22 cellular contexts compared by ENCODE assay signal in genomic region chr4:3206439-3207100, GRCh38. TPM values are rescaled to one million over a fixed set of nuclear protein-coding genes. Genes with fewer than 3 reads are reported as not detected.
"Had no signal": no experiment of that assay in that cellular context is flagged by ENCODE, and none has a peak within 500 bp of the region (broad histone marks: within the 10 kb centered on the region; RNA-seq: fewer than 3 reads in every experiment).

No MANE protein-coding gene starts in this region.

- H3K4me2 ChIP-seq: smooth muscle cell had no signal

- H3K4me3 Mint-ChIP-seq: activated CD4-positive, alpha-beta T cell treated with anti-CD3 and anti-CD28 coated beads, Interleukin-2, amount 10 ng/mL, durations not matched to agents 24 days and 14 days; activated CD8-positive, alpha-beta T cell treated with anti-CD3 and anti-CD28 coated beads, Interleukin-2, amount 10 ng/mL, durations not matched to agents 7 days and 5 days; activated naive CD4-positive, alpha-beta T cell treated with anti-CD3 and anti-CD28 coated beads for 36 hours; naive B cell; stimulated activated memory B cell treated with anti-CD40 and anti-IgM and Interleukin-4, amounts not matched to agents 10 μg/mL and 1 μg/mL and 100 μg/mL, for 72 hours; T-helper 17 cell had no signal

- H3K27me3 Mint-ChIP-seq: activated CD4-positive, alpha-beta T cell treated with anti-CD3 and anti-CD28 coated beads, Interleukin-2, amount 10 ng/mL, durations not matched to agents 24 days and 14 days; naive B cell; stimulated activated memory B cell treated with anti-CD40 and anti-IgM and Interleukin-4, amounts not matched to agents 10 μg/mL and 1 μg/mL and 100 μg/mL, for 72 hours; T-helper 17 cell had no signal

- H3K4me3 ChIP-seq: cardiac muscle cell, heart right ventricle, lower lobe of right lung, pancreas, sigmoid colon, smooth muscle cell, stomach, suprapubic skin, tibial nerve had no signal

- H3K27me3 ChIP-seq: cardiac muscle cell, heart right ventricle, pancreas, sigmoid colon, stomach, suprapubic skin, tibial nerve had no signal

- H3K9me3 Mint-ChIP-seq: activated CD4-positive, alpha-beta T cell treated with anti-CD3 and anti-CD28 coated beads, Interleukin-2, amount 10 ng/mL, durations not matched to agents 24 days and 14 days; activated naive CD4-positive, alpha-beta T cell treated with anti-CD3 and anti-CD28 coated beads for 36 hours; activated T-helper 2 cell treated with anti-CD3 and anti-CD28 coated beads, Interferon-gamma antibody, Interleukin-2, Interleukin-4, amounts not matched to agents 10 μg/mL and 5 μg/mL and 100 μg/mL, durations not matched to agents 14 hours and 24 hours and 36 hours; naive B cell; stimulated activated memory B cell treated with anti-CD40 and anti-IgM and Interleukin-4, amounts not matched to agents 10 μg/mL and 1 μg/mL and 100 μg/mL, for 72 hours had no signal

- DNase-seq: activated CD4-positive, alpha-beta T cell treated with anti-CD3 and anti-CD28 coated beads, Interleukin-2, amount 10 ng/mL, durations not matched to agents 24 days and 14 days; activated CD8-positive, alpha-beta T cell treated with anti-CD3 and anti-CD28 coated beads, Interleukin-2, amount 10 ng/mL, durations not matched to agents 7 days and 5 days; activated naive CD4-positive, alpha-beta T cell treated with anti-CD3 and anti-CD28 coated beads for 36 hours; amygdala; heart right ventricle; kidney; lower lobe of right lung; mesendoderm; naive B cell; sigmoid colon; stimulated activated CD4-positive, alpha-beta T cell treated with anti-CD3 and anti-CD28 coated beads, Interleukin-15, amount 100 ng/mL, for 24 hours; stomach; SW 1271; T-helper 17 cell had no signal

- H3K27ac ChIP-seq: cardiac muscle cell, heart right ventricle, lower lobe of right lung, pancreas, stomach, suprapubic skin, tibial nerve had no signal

- H3K27ac Mint-ChIP-seq: activated CD4-positive, alpha-beta T cell treated with anti-CD3 and anti-CD28 coated beads, Interleukin-2, amount 10 ng/mL, durations not matched to agents 24 days and 14 days; activated CD8-positive, alpha-beta T cell treated with anti-CD3 and anti-CD28 coated beads, Interleukin-2, amount 10 ng/mL, durations not matched to agents 7 days and 5 days; activated naive CD4-positive, alpha-beta T cell treated with anti-CD3 and anti-CD28 coated beads for 36 hours; activated T-helper 2 cell treated with anti-CD3 and anti-CD28 coated beads, Interferon-gamma antibody, Interleukin-2, Interleukin-4, amounts not matched to agents 10 μg/mL and 5 μg/mL and 100 μg/mL, durations not matched to agents 14 hours and 24 hours and 36 hours; naive B cell; stimulated activated memory B cell treated with anti-CD40 and anti-IgM and Interleukin-4, amounts not matched to agents 10 μg/mL and 1 μg/mL and 100 μg/mL, for 72 hours; T-helper 17 cell had no signal

- H3K9me3 ChIP-seq: heart right ventricle, lower lobe of right lung, pancreas, sigmoid colon, stomach, suprapubic skin, tibial nerve had no signal

RNA-seq across cellular contexts. Expression of gene MSANTD1, which starts 42.4 kb away (rescaled TPM):
- total RNA-seq: epithelial cell of proximal tubule had no signal
